Comparison of ENCODE assay signal across 11 cellular contexts in the genomic region with DNA sequence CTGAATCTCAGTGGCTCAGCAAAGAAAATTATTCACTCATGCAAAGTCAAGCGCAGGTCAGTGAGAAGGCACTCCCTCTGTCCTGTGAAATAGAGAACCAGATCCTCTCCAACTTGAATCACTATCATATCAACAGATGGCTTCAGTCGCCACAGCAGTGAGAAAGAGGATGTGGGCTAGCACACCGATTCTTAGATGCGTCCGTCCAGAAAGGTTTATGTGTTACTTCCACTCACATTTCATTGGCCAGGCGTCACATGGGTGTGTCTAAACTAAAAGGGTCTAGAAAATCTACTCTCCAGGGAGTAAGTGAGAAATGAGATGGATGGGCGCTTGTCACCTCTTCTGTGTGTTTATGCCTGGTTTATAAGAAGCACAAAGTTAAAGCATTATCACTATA.
DNase-seq lines count a peak whose midpoint lies in the region; ATAC-seq, FAIRE-seq and TF ChIP-seq lines count a peak whose summit lies in the region.
"Had no signal": no experiment of that assay in that cellular context is flagged by ENCODE, and none has a peak within 500 bp of the region (broad histone marks: within the 10 kb centered on the region; RNA-seq: fewer than 3 reads in every experiment).

No MANE protein-coding gene starts in this region.

- H3K27me3 Mint-ChIP-seq in activated naive CD8-positive, alpha-beta T cell treated with anti-CD3 and anti-CD28 coated beads, Interleukin-2, amount 50 U/mL, for 24 hours = peaks cover 6% of the 10 kb centered on the region

- 83 to 86% methylated on average over 7 of the region's 7 CpGs for WGBS in tibial nerve, 2 donors

- intact Hi-C loops in tibial artery (cut with DNase I; ENCODE audit: low total_unique reads) = no loop called here

- H3K9me3 ChIP-seq in tibial nerve = no peaks in the 10 kb centered on the region
- no peaks in the 10 kb centered on the region for H3K9me3 ChIP-seq in tibial artery
- H3K9me3 ChIP-seq: left ventricle myocardium inferior had no signal

- no peaks in the 10 kb centered on the region for H3K36me3 Mint-ChIP-seq in activated naive CD8-positive, alpha-beta T cell treated with anti-CD3 and anti-CD28 coated beads, Interleukin-2, amount 50 U/mL, for 24 hours (ENCODE audit: low read depth)

- H3K9me3 Mint-ChIP-seq in activated naive CD8-positive, alpha-beta T cell treated with anti-CD3 and anti-CD28 coated beads, Interleukin-2, amount 50 U/mL, for 24 hours = no peaks in the 10 kb centered on the region

- TF ChIP-seq EP300 in tibial nerve (IDR thresholded peaks at IDR 0.05) = no peak

- peak; percentile 87 for ATAC-seq in GM19468 (IDR thresholded peaks at IDR 0.05; ENCODE audit: extremely low read depth, unreplicated experiment)
- ATAC-seq in HG03097 (IDR thresholded peaks at IDR 0.05; ENCODE audit: low FRiP score, unreplicated experiment) = peak; percentile 76
- ATAC-seq in activated naive CD8-positive, alpha-beta T cell treated with anti-CD3 and anti-CD28 coated beads, Interleukin-2, amount 50 U/mL, for 24 hours = no peak

- H3K27ac Mint-ChIP-seq in activated naive CD8-positive, alpha-beta T cell treated with anti-CD3 and anti-CD28 coated beads, Interleukin-2, amount 50 U/mL, for 24 hours = no peak overlapping the region

- H3K4me3 ChIP-seq in tibial nerve (no peak overlapping the region), tibial artery (no peak overlapping the region)
- H3K4me3 ChIP-seq: cardiac muscle cell, left ventricle myocardium inferior had no signal

- H3K4me3 Mint-ChIP-seq in activated naive CD8-positive, alpha-beta T cell treated with anti-CD3 and anti-CD28 coated beads, Interleukin-2, amount 50 U/mL, for 24 hours = no peak overlapping the region

- no peaks in the 10 kb centered on the region for H3K4me1 Mint-ChIP-seq in activated naive CD8-positive, alpha-beta T cell treated with anti-CD3 and anti-CD28 coated beads, Interleukin-2, amount 50 U/mL, for 24 hours

- TF ChIP-seq CTCF in tibial nerve (IDR thresholded peaks at IDR 0.05) = no peak
- no peak for TF ChIP-seq CTCF in tibial artery (IDR thresholded peaks at IDR 0.05)

- no peaks in the 10 kb centered on the region for H3K27me3 ChIP-seq in tibial nerve
- no peaks in the 10 kb centered on the region for H3K27me3 ChIP-seq in tibial artery
- H3K27me3 ChIP-seq: cardiac muscle cell had no signal

- no peak overlapping the region for H3K27ac ChIP-seq in tibial nerve
- no peak overlapping the region for H3K27ac ChIP-seq in tibial artery
- H3K27ac ChIP-seq: cardiac muscle cell, left ventricle myocardium inferior had no signal

- H3K4me1 ChIP-seq in tibial nerve (no peaks in the 10 kb centered on the region), tibial artery (no peaks in the 10 kb centered on the region)
- H3K4me1 ChIP-seq: left ventricle myocardium inferior had no signal

- TF ChIP-seq POLR2A in GM12891 (IDR thresholded peaks at IDR 0.05; ENCODE audit: low read depth, low read length) (no peak), tibial nerve (IDR thresholded peaks at IDR 0.05) (no peak)

- DNase-seq in GM12891 (ENCODE audit: insufficient read length, low spot score) = no peak
- DNase-seq in NOMO-1 treated with DMSO at 0.1 percent for 48 hours (lab: John Stamatoyannopoulos, UW; ENCODE audit: unreplicated experiment) = peak; percentile 87
- DNase-seq in tibial nerve (ENCODE audit: low spot score in 2 of 2) = no peak
- no peak for DNase-seq in activated naive CD8-positive, alpha-beta T cell treated with anti-CD3 and anti-CD28 coated beads, Interleukin-2, amount 50 U/mL, for 24 hours
- DNase-seq in tibial artery = no peak
- DNase-seq in NCI-H524 treated with DMSO at 0.1 percent for 48 hours (lab: John Stamatoyannopoulos, UW) = no peak
- DNase-seq: activated T-cell treated with anti-CD3 and anti-CD28 coated beads for 4 hours, left ventricle myocardium inferior had no signal

- no peak for FAIRE-seq in GM12891 (lab: Jason Lieb, UNC)

- no peaks in the 10 kb centered on the region for H3K36me3 ChIP-seq in tibial nerve
- no peaks in the 10 kb centered on the region for H3K36me3 ChIP-seq in tibial artery
- H3K36me3 ChIP-seq: cardiac muscle cell, left ventricle myocardium inferior had no signal

TF ChIP-seq in GM12891, 5 proteins besides CTCF, POLR2A, EP300 and RAD21:
- peak; percentile 65 for TF ChIP-seq SPI1 (IDR thresholded peaks at IDR 0.05; ENCODE audit: low read depth, low read length)
- TF ChIP-seq POLR2AphosphoS5 (IDR thresholded peaks at IDR 0.05; ENCODE audit: low read depth, low read length) = no peak
